Comparison of ENCODE assay signal across 9 cellular contexts in genomic region chr5:151115272-151115905, GRCh38. TPM values are rescaled to one million over a fixed set of nuclear protein-coding genes. Genes with fewer than 3 reads are reported as not detected.
DNase-seq lines count a peak whose midpoint lies in the region; ATAC-seq lines count a peak whose summit lies in the region.
"Had no signal": no experiment of that assay in that cellular context is flagged by ENCODE, and none has a peak within 500 bp of the region (broad histone marks: within the 10 kb centered on the region; RNA-seq: fewer than 3 reads in every experiment).

No MANE protein-coding gene starts in this region.

- DNase-seq in AG08395 (ENCODE audit: low spot score) (peak; percentile 80), MG63 (peak; percentile 66), T-helper 22 cell (ENCODE audit: low read depth) (peak; percentile 43), amniotic stem cell (lab: John Stamatoyannopoulos, UW) (peak; percentile 24), right cardiac atrium (peak; percentile 76 to 91 (median 87)), sciatic nerve (ENCODE audit: low spot score) (peak; percentile 91), NCI-H128 (lab: John Stamatoyannopoulos, UW; ENCODE audit: unreplicated experiment) (no peak)

- 5% methylated on average over 7 of the region's 7 CpGs for WGBS in right cardiac atrium

- intact Hi-C loops in right cardiac atrium (cut with DNase I): loop anchor here (2.0 to 5.0 kb wide), 4 partner anchors 63 to 113 kb away; no protein-coding TSS in a partner anchor
- intact Hi-C loops in sciatic nerve (cut with DNase I): loop anchor here (5.0 kb wide), 2 partner anchors 63 to 113 kb away; no protein-coding TSS in a partner anchor

- no peaks in the 10 kb centered on the region for H3K9me3 ChIP-seq in MG63
- no peaks in the 10 kb centered on the region for H3K9me3 ChIP-seq in right cardiac atrium (ENCODE audit: control insufficient read depth, low read length)

- H3K27me3 ChIP-seq in MG63 (no peaks in the 10 kb centered on the region), right cardiac atrium (ENCODE audit: control insufficient read depth, insufficient read depth) (no peaks in the 10 kb centered on the region)

- H3K4me3 ChIP-seq in MG63: no peak overlapping the region
- H3K4me3 ChIP-seq in right cardiac atrium (ENCODE audit: low read length): no peak overlapping the region
- H3K4me3 ChIP-seq: skin epidermis had no signal

- no peaks in the 10 kb centered on the region for H3K4me1 ChIP-seq in right cardiac atrium (ENCODE audit: control insufficient read depth, insufficient read depth, low read length)

- peak; percentile 52 for ATAC-seq in GM19043 (IDR thresholded peaks at IDR 0.05; ENCODE audit: low read depth, unreplicated experiment)
- ATAC-seq in right cardiac atrium: peak; percentile 61 to 65
- ATAC-seq in sciatic nerve: peak; percentile 83

- peak overlapping the region; percentile 6 for H3K27ac ChIP-seq in right cardiac atrium (ENCODE audit: low read length)
- H3K27ac ChIP-seq: skin epidermis had no signal

- H3K36me3 ChIP-seq in MG63: peaks cover 71% of the 10 kb centered on the region

RNA-seq across cellular contexts. Expression of gene TNIP1, which starts 34.6 kb away (rescaled TPM):
- total RNA-seq in MG63 (2014; rRNA removed; shearing (Covaris generic); ENCODE audit: low replicate concordance): 74.2 and 76.6 TPM in 2 replicates
- total RNA-seq in right cardiac atrium (10 to 100 TPM; 77.0 to 98.2 (median 86.1) TPM), sciatic nerve (80.2 TPM)
- polyA plus RNA-seq in right cardiac atrium: 71.5 TPM

RNA-seq across cellular contexts. Expression of gene ANXA6, which starts 42.2 kb away (rescaled TPM):
- 222 and 331 TPM in 2 replicates for total RNA-seq in MG63 (2014; rRNA removed; shearing (Covaris generic); ENCODE audit: low replicate concordance)
- 100 to 1,000 TPM; 220 to 238 (median 232) TPM for total RNA-seq in right cardiac atrium
- 203 TPM for polyA plus RNA-seq in right cardiac atrium
- 211 TPM for total RNA-seq in sciatic nerve
